15 cellular contexts compared by ENCODE assay signal in the genomic region with DNA sequence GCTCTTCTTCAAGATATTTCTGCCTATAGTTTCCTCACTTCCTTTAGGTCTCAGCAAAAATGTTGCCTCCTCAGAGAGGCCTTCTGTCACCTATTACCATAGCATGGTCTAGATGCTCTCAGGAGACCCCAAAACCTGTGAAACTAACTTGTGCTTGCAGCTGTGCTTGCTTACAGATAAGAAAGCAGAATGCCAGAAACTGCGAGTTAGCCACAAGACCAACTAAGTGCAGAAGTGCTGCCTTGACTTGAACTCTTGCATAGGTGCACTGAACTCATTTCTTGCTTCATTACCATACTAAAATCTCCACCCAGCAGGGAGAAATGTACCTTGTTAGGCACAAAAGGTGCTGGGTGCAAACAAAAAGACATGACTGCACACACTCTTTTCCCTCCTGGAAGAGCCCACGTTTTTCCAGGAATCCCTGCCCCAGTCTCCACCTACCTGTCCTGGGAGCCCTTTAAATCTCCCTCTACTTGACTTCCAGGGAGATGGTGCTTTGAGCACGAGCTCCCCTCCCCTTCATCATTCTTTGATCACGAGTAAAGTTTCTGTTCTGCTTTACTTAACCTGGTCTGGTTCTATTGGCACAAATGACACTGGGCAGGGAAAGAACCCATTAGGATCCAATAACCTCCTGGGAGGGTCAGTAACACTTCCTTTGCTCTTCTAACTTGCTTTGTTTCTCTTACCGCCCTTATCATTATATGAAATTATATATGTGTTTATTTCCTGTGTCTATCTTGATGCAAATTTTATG.
DNase-seq lines count a peak whose midpoint lies in the region; ATAC-seq and TF ChIP-seq lines count a peak whose summit lies in the region.
"Had no signal": no experiment of that assay in that cellular context is flagged by ENCODE, and none has a peak within 500 bp of the region (broad histone marks: within the 10 kb centered on the region; RNA-seq: fewer than 3 reads in every experiment).

No MANE protein-coding gene starts in this region.

- H3K4me3 ChIP-seq in MM.1S (ENCODE audit: low read length) (peak overlapping the region; percentile 33), GM23248 (no peak overlapping the region)

- H3K4me2 ChIP-seq in MM.1S (ENCODE audit: low read depth, low read length) (peak overlapping the region; percentile 71), GM23248 (ENCODE audit: unreplicated experiment) (no peak overlapping the region)

- H3K27ac ChIP-seq in MM.1S (ENCODE audit: low read length) (peak overlapping the region; percentile 87), GM23248 (no peak overlapping the region)

- ATAC-seq in GM18502 (IDR thresholded peaks at IDR 0.05; ENCODE audit: poor library complexity, unreplicated experiment) (peak; percentile 70), GM21367 (IDR thresholded peaks at IDR 0.05; ENCODE audit: unreplicated experiment) (peak; percentile 72), HG03025 (IDR thresholded peaks at IDR 0.05; ENCODE audit: low FRiP score, unreplicated experiment) (peak; percentile 81)
- ATAC-seq: right cardiac atrium, SK-N-SH treated with all-trans-retinoic acid at 6 μM for 48 hours had no signal

- H3K9me2 ChIP-seq in MM.1S (replicated peaks; ENCODE audit: insufficient read depth, low read length): no peaks in the 10 kb centered on the region
- H3K9me2 ChIP-seq in GM23248 (ENCODE audit: insufficient read depth): no peaks in the 10 kb centered on the region

- WGBS in GM23248 (ENCODE audit: low coverage in 1 of 2, low lambda C conversion rate in 2 of 2, missing lambda C conversion rate in 2 of 2), 2 experiments: 73 to 82% methylated on average over 5 of the region's 5 CpGs

- H3K9me3 ChIP-seq in MM.1S (replicated peaks; ENCODE audit: insufficient read depth, low read length) (no peaks in the 10 kb centered on the region), GM23248 (ENCODE audit: low read depth) (no peaks in the 10 kb centered on the region)
- H3K9me3 ChIP-seq: BE2C had no signal

- H2AFZ ChIP-seq in MM.1S (ENCODE audit: low read length): peak overlapping the region; percentile 19; the same call in 1 of the 2 replicates
- H2AFZ ChIP-seq in GM23248: no peak overlapping the region

- H3K9ac ChIP-seq in MM.1S (ENCODE audit: low read length) (peak overlapping the region; percentile 28; the same call in 1 of the 2 replicates), GM23248 (no peak overlapping the region)

- H3K79me2 ChIP-seq in MM.1S (ENCODE audit: low read length) (no peaks in the 10 kb centered on the region), GM23248 (ENCODE audit: insufficient read depth) (no peaks in the 10 kb centered on the region)

- no peaks in the 10 kb centered on the region for H3K27me3 ChIP-seq in MM.1S (replicated peaks; ENCODE audit: insufficient read depth, low read length)
- H3K27me3 ChIP-seq in GM23248 (replicated peaks; ENCODE audit: insufficient read depth): no peaks in the 10 kb centered on the region
- H3K27me3 ChIP-seq: BE2C had no signal

- peaks cover 47% of the 10 kb centered on the region for H3K4me1 ChIP-seq in MM.1S (ENCODE audit: low read length)
- H3K4me1 ChIP-seq in GM23248 (ENCODE audit: insufficient read depth): peaks cover 11% of the 10 kb centered on the region
- H3K4me1 ChIP-seq: BE2C had no signal

- in situ Hi-C loops in GM23248 (cut with MboI): no loop called here

- H4K20me1 ChIP-seq in MM.1S (ENCODE audit: insufficient read depth, low read length): no peaks in the 10 kb centered on the region
- H4K20me1 ChIP-seq in GM23248 (ENCODE audit: insufficient read depth): no peaks in the 10 kb centered on the region

- H3K36me3 ChIP-seq in MM.1S (replicated peaks; ENCODE audit: insufficient read depth, low read length): no peaks in the 10 kb centered on the region
- no peaks in the 10 kb centered on the region for H3K36me3 ChIP-seq in GM23248 (ENCODE audit: low read depth)
- H3K36me3 ChIP-seq: BE2C had no signal

- peaks cover 42% of the 10 kb centered on the region for H3F3A ChIP-seq in MM.1S (ENCODE audit: insufficient read depth, low read length)
- peaks cover 11% of the 10 kb centered on the region; the same call in 1 of the 2 replicates for H3F3A ChIP-seq in GM23248 (ENCODE audit: insufficient read depth)

- TF ChIP-seq CTCF in MM.1S (IDR thresholded peaks at IDR 0.05; ENCODE audit: low read length): no peak

- DNase-seq in MM.1S: peak; percentile 87
- no peak for DNase-seq in NCI-H1417 treated with DMSO at 0.1 percent for 48 hours (lab: John Stamatoyannopoulos, UW)
- DNase-seq in NCI-H524 treated with DMSO at 0.1 percent for 48 hours (lab: John Stamatoyannopoulos, UW): no peak
- DNase-seq in stimulated activated CD4-positive, alpha-beta T cell treated with anti-CD3 and anti-CD28 coated beads, Interleukin-2, amount 100 ng/mL, for 48 hours: no peak
- no peak for DNase-seq in GM23248
- DNase-seq: activated CD4-positive, alpha-beta memory T cell treated with anti-CD3 and anti-CD28 coated beads for 36 hours; BE2C; effector CD8-positive, alpha-beta T cell; midbrain; NCI-H2227 treated with DMSO at 0.1 percent for 48 hours; right cardiac atrium had no signal
